Comparison of ENCODE assay signal across 12 cellular contexts in the genomic region with DNA sequence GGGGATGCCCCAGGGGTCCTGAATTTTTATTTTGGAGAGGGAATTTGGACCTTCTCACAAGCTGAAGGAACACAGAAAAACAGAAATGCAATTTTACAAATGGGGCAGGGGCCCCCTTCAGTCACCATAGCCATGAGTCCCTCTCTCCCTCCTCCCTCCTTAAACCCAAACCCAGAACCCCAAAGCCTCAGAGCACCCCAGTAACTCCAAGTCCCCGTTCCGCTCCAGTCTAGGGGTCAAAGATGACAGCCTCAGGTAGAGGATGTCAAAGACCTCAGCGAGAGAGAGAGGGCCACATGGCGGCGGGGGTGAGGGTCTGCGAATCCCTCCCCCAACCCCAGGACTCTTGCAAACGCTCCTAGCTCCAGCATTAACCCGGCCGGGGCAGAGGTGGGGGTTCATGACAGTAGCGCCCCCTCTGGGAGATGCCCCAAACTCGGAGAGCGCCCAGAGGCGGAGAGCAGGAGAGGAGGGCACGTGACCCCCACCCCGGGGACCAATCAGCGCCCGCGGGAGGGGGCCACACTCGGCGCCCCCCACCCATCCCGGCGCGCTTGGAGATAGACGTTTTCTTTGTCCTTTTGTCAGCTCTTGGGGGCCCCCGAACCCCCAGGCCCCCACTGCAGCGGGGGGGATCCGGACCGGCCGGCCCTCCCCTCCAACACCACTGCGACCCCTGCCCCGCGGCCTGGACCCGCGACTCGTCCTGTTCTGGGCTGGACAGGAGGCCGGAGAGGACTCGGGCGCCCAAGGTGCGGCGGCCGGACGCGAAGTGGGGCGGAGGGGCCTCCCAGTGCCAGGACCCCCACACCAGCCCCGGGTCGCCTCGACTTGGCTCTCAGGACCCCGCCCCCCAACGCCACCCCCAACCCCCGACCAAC. TPM values are rescaled to one million over a fixed set of nuclear protein-coding genes. Genes with fewer than 3 reads are reported as not detected.
DNase-seq lines count a peak whose midpoint lies in the region; ATAC-seq and TF ChIP-seq lines count a peak whose summit lies in the region.
"Had no signal": no experiment of that assay in that cellular context is flagged by ENCODE, and none has a peak within 500 bp of the region (broad histone marks: within the 10 kb centered on the region; RNA-seq: fewer than 3 reads in every experiment).

No MANE protein-coding gene starts in this region.

- TF ChIP-seq CTCF in ascending aorta (IDR thresholded peaks at IDR 0.05) (no peak), suprapubic skin (IDR thresholded peaks at IDR 0.05) (no peak)

- H3K9me3 ChIP-seq in ascending aorta = no peaks in the 10 kb centered on the region
- no peaks in the 10 kb centered on the region for H3K9me3 ChIP-seq in iPS-18c (ENCODE audit: control insufficient read depth, insufficient read depth, low read length)
- H3K9me3 ChIP-seq in suprapubic skin = no peaks in the 10 kb centered on the region

- no peak for ATAC-seq in HG02759 (IDR thresholded peaks at IDR 0.05; ENCODE audit: unreplicated experiment)

- H3K27ac ChIP-seq in ascending aorta = no peak overlapping the region
- no peak overlapping the region for H3K27ac ChIP-seq in suprapubic skin
- H3K27ac ChIP-seq: 22Rv1 had no signal

- intact Hi-C loops in ascending aorta (cut with DNase I) = no loop called here

- H3K4me3 ChIP-seq in ascending aorta (peak overlapping the region; percentile 24 to 44), iPS-18c (ENCODE audit: insufficient read depth, low read depth, low read length) (peak overlapping the region; percentile 70), suprapubic skin (peak overlapping the region; percentile 42)

- peaks cover 24% of the 10 kb centered on the region for H3K27me3 ChIP-seq in ascending aorta
- H3K27me3 ChIP-seq in suprapubic skin = peaks cover 76% of the 10 kb centered on the region

- WGBS in suprapubic skin = 29% methylated on average over 7 of the region's 50 CpGs

- no peak for TF ChIP-seq POLR2A in suprapubic skin (IDR thresholded peaks at IDR 0.05)

- H3K4me1 ChIP-seq in ascending aorta (no peaks in the 10 kb centered on the region), suprapubic skin (peaks cover 27% of the 10 kb centered on the region)

- no peak for TF ChIP-seq EP300 in suprapubic skin (IDR thresholded peaks at IDR 0.05)

- H3K36me3 ChIP-seq in ascending aorta (no peaks in the 10 kb centered on the region), suprapubic skin (no peaks in the 10 kb centered on the region)

- peak; percentile 70 for DNase-seq in DMS 273 (lab: John Stamatoyannopoulos, UW; ENCODE audit: unreplicated experiment)
- DNase-seq in DMS 273 treated with DMSO at 0.1 percent for 48 hours (lab: John Stamatoyannopoulos, UW) = no peak
- no peak for DNase-seq in ascending aorta (ENCODE audit: low spot score in 2 of 2)
- no peak for DNase-seq in suprapubic skin (ENCODE audit: low spot score in 2 of 2)
- DNase-seq in activated CD8-positive, alpha-beta memory T cell treated with anti-CD3 and anti-CD28 coated beads, Interleukin-2, amount 50 U/mL, for 4 hours = no peak
- no peak for DNase-seq in SIG-M5 treated with dmso at 0.1 percent for 504 hours (lab: John Stamatoyannopoulos, UW; ENCODE audit: unreplicated experiment)
- DNase-seq: NCI-H1048, occipital lobe, RPMI8226 had no signal

RNA-seq across cellular contexts. Expression of a gene that starts 20.8 kb away (rescaled TPM):
- total RNA-seq in ascending aorta (80.6 TPM), suprapubic skin (1 to 10 TPM; 1.5 to 5.4 (median 3.3) TPM)

RNA-seq across cellular contexts. Expression of a gene that starts 40.4 kb away (rescaled TPM):
- 3.3 TPM for total RNA-seq in ascending aorta
- total RNA-seq in suprapubic skin = 1 to 10 TPM; 4.5 to 8.0 (median 6.3) TPM
- total RNA-seq: occipital lobe had no signal

RNA-seq across cellular contexts. Expression of a gene that starts 45.2 kb away (rescaled TPM):
- total RNA-seq in ascending aorta (17.1 TPM), suprapubic skin (10 to 100 TPM in 1 of 4 donors, 1 to 10 TPM in 3; 1.8 to 16.4 (median 5.6) TPM)

RNA-seq across cellular contexts. Expression of a gene that starts 59.1 kb away (rescaled TPM):
- total RNA-seq in ascending aorta (0.64 TPM), suprapubic skin (1 to 10 TPM; 4.8 to 8.3 (median 7.0) TPM)

Comparison
In these comparisons a context has a peak if more than half of its experiments do, and no peak if none do; other contexts are left out.
1. RNA of a gene that starts 20.8 kb away (total RNA-seq): 80.6 TPM in ascending aorta (single experiment); 1.5 to 5.4 TPM in suprapubic skin; every median in the first group is over 10 times any median in the second.
2. Peak in every context shown above with its lines, with median percentiles within 50 percentile points of each other: H3K4me3 ChIP-seq.